11 cellular contexts compared by ENCODE assay signal in the genomic region with DNA sequence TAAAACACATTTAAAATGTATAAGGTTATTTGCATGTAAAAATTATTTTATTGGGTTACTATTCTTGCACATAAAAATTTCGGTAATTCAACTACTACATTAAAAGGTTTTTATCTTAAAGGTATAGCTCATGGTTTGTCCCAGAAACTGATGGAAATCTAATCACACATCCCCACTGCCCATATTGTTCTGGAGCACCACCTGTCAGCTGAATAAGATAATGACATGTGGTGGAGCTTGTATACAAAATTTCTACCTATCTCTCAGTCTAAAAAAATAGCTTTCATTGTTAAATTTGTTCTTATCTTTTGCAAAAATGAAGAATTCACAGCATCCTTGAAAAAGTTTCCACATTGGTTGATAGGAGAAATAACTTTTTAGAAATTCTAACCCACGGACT. TPM values are rescaled to one million over a fixed set of nuclear protein-coding genes. Genes with fewer than 3 reads are reported as not detected.
A peak's percentile ranks its signal among the peaks of the same experiment; 100 is the strongest.
DNase-seq lines count a peak whose midpoint lies in the region; ATAC-seq, FAIRE-seq and TF ChIP-seq lines count a peak whose summit lies in the region.
"Had no signal": no experiment of that assay in that cellular context is flagged by ENCODE, and none has a peak within 500 bp of the region (broad histone marks: within the 10 kb centered on the region; RNA-seq: fewer than 3 reads in every experiment).

No MANE protein-coding gene starts in this region.

- no peak overlapping the region for H2BK20ac ChIP-seq in IMR-90 (ENCODE audit: low read depth, low read length)

- H2AK5ac ChIP-seq in IMR-90 (ENCODE audit: low read depth, low read length): no peak overlapping the region

- H3K23ac ChIP-seq in IMR-90 (ENCODE audit: low read depth, low read length): no peak overlapping the region

- no peak for ATAC-seq in IMR-90 (ENCODE audit: low read depth)
- ATAC-seq in CD8-positive, alpha-beta T cell: no peak
- no peak for ATAC-seq in HG02973 (IDR thresholded peaks at IDR 0.05; ENCODE audit: unreplicated experiment)
- ATAC-seq in HG03097 (IDR thresholded peaks at IDR 0.05; ENCODE audit: low FRiP score, unreplicated experiment): no peak

- no peak overlapping the region for H3K14ac ChIP-seq in IMR-90 (replicated peaks; ENCODE audit: low read depth, low read length)

- H3K27me3 Mint-ChIP-seq in astrocyte (ENCODE audit: low read depth, unreplicated experiment) (no peaks in the 10 kb centered on the region), nephron (ENCODE audit: low read depth) (no peaks in the 10 kb centered on the region)
- no peaks in the 10 kb centered on the region for H3K27me3 Mint-ChIP-seq in CD8-positive, alpha-beta T cell (ENCODE audit: low read depth)

- H3K4me1 Mint-ChIP-seq in astrocyte (ENCODE audit: low read depth, unreplicated experiment) (no peaks in the 10 kb centered on the region), nephron (peaks cover 13% of the 10 kb centered on the region)
- no peaks in the 10 kb centered on the region for H3K4me1 Mint-ChIP-seq in CD8-positive, alpha-beta T cell (ENCODE audit: low read depth)

- TF ChIP-seq CTCF in IMR-90 (conservative IDR thresholded peaks at IDR 0.05; ENCODE audit: low read depth, low read length) (peak; percentile 15; the same call in 1 of the 2 replicates), astrocyte (IDR thresholded peaks at IDR 0.05; ENCODE audit: insufficient read depth, low read depth, low read length) (peak; percentile 8), nephron (IDR thresholded peaks at IDR 0.05; ENCODE audit: unreplicated experiment in 3 of 3) (peak; percentile 49 to 59 (median 51))
- no peak for TF ChIP-seq CTCF in CD8-positive, alpha-beta T cell (IDR thresholded peaks at IDR 0.05)

- H4K5ac ChIP-seq in IMR-90 (ENCODE audit: low read depth, low read length): no peak overlapping the region

- H2BK15ac ChIP-seq in IMR-90 (ENCODE audit: low read depth, low read length): no peak overlapping the region

- POLR2A ChIA-PET in IMR-90 (lab: Charles Lee; ENCODE audit: unreplicated experiment): no interaction called here
- POLR2A ChIA-PET in CD8-positive, alpha-beta T cell (lab: Charles Lee): no interaction called here

- no peak overlapping the region for H3K18ac ChIP-seq in IMR-90 (ENCODE audit: low read depth, low read length)

- H4K8ac ChIP-seq in IMR-90 (ENCODE audit: low read depth in 2 of 2, low read length in 2 of 2): no peak overlapping the region

- H3K4me2 ChIP-seq in IMR-90 (ENCODE audit: low read depth, low read length): no peak overlapping the region
- H3K4me2 ChIP-seq in astrocyte (ENCODE audit: low read length): no peak overlapping the region

- WGBS in IMR-90 (ENCODE audit: extremely low coverage in 2 of 2, insufficient read length in 1 of 2), 2 experiments: no CpG with 5 or more reads among the region's 2 CpGs

- no peak for TF ChIP-seq RAD21 in IMR-90 (IDR thresholded peaks at IDR 0.05; ENCODE audit: low read length)

- H3K36me3 Mint-ChIP-seq in astrocyte (ENCODE audit: low read depth, unreplicated experiment) (no peaks in the 10 kb centered on the region), nephron (ENCODE audit: low read depth) (no peaks in the 10 kb centered on the region)
- H3K36me3 Mint-ChIP-seq in CD8-positive, alpha-beta T cell: no peaks in the 10 kb centered on the region

- CTCF ChIA-PET in IMR-90 (lab: Yijun Ruan, JAX): no interaction called here
- CTCF ChIA-PET in CD8-positive, alpha-beta T cell (lab: Charles Lee): no interaction called here

- H4K20me1 ChIP-seq in IMR-90 (ENCODE audit: insufficient read depth, low read length): no peaks in the 10 kb centered on the region
- no peaks in the 10 kb centered on the region for H4K20me1 ChIP-seq in astrocyte (ENCODE audit: insufficient read depth, low read length)

- DNase-seq in EH (ENCODE audit: low read depth) (peak; percentile 6), IMR-90 (no peak), astrocyte (ENCODE audit: low read depth) (no peak), activated T-cell treated with anti-CD3 and anti-CD28 coated beads for 4 hours (no peak)
- DNase-seq in CD8-positive, alpha-beta T cell: no peak
- DNase-seq: activated CD4-positive, alpha-beta T cell treated with anti-CD3 and anti-CD28 coated beads for 4 hours; amygdala had no signal

- no peak overlapping the region for H3K56ac ChIP-seq in IMR-90 (ENCODE audit: extremely low read depth, insufficient read depth, low read length)

- H3K27me3 ChIP-seq in IMR-90 (ENCODE audit: control insufficient read depth, insufficient read depth, low read length): no peaks in the 10 kb centered on the region
- H3K27me3 ChIP-seq in astrocyte (ENCODE audit: insufficient read depth, low read length): no peaks in the 10 kb centered on the region
- H3K27me3 ChIP-seq in CD8-positive, alpha-beta T cell (ENCODE audit: insufficient read depth, low read length): no peaks in the 10 kb centered on the region

- no peak for TF ChIP-seq POLR2A in IMR-90 (IDR thresholded peaks at IDR 0.05; ENCODE audit: low read depth, low read length)

- H2BK120ac ChIP-seq in IMR-90 (ENCODE audit: low read depth, low read length): no peak overlapping the region

- H3K9me3 Mint-ChIP-seq in astrocyte (ENCODE audit: unreplicated experiment): no peaks in the 10 kb centered on the region
- no peaks in the 10 kb centered on the region for H3K9me3 Mint-ChIP-seq in nephron
- no peaks in the 10 kb centered on the region for H3K9me3 Mint-ChIP-seq in CD8-positive, alpha-beta T cell

- H2BK5ac ChIP-seq in IMR-90 (ENCODE audit: low read depth, low read length, poor library complexity, severe bottlenecking): no peak overlapping the region

- H3K27ac ChIP-seq in IMR-90 (ENCODE audit: insufficient read depth, low read length) (no peak overlapping the region), astrocyte (ENCODE audit: low read depth, low read length) (no peak overlapping the region)
- H3K27ac ChIP-seq in CD8-positive, alpha-beta T cell (ENCODE audit: low read depth, low read length): no peak overlapping the region
- H3K27ac ChIP-seq: skin epidermis had no signal

- in situ Hi-C loops in IMR-90 (cut with MboI; ENCODE audit: low sequenced_read_pairs): no loop called here

- intact Hi-C loops in IMR-90 (cut with micrococcal nuclease): no loop called here
- intact Hi-C loops in CD8-positive, alpha-beta T cell (cut with DNase I, micrococcal nuclease): no loop called here

- H3K9me3 ChIP-seq in IMR-90 (ENCODE audit: control insufficient read depth, insufficient read depth, low read length) (no peaks in the 10 kb centered on the region), astrocyte (ENCODE audit: insufficient read depth, low read depth, low read length) (no peaks in the 10 kb centered on the region)
- H3K9me3 ChIP-seq in CD8-positive, alpha-beta T cell (ENCODE audit: low read length): no peaks in the 10 kb centered on the region

- H3K4me3 Mint-ChIP-seq in astrocyte (ENCODE audit: unreplicated experiment) (no peak overlapping the region), nephron (no peak overlapping the region)
- H3K4me3 Mint-ChIP-seq in CD8-positive, alpha-beta T cell: no peak overlapping the region

- H3K79me2 ChIP-seq in astrocyte (ENCODE audit: insufficient read depth, low read length): no peaks in the 10 kb centered on the region

- H2AK9ac ChIP-seq in IMR-90 (replicated peaks; ENCODE audit: low read depth, low read length, poor library complexity): no peak overlapping the region

- H3K4ac ChIP-seq in IMR-90 (ENCODE audit: low read depth, low read length): no peak overlapping the region

- H2AFZ ChIP-seq in IMR-90 (replicated peaks; ENCODE audit: low read length, poor library complexity) (no peak overlapping the region), astrocyte (ENCODE audit: low read depth, low read length) (no peak overlapping the region)

- no peak overlapping the region for H4K91ac ChIP-seq in IMR-90 (ENCODE audit: insufficient read depth, low read depth, low read length)

- H3K79me1 ChIP-seq in IMR-90 (ENCODE audit: low read depth in 1 of 2, low read length in 2 of 2): no peaks in the 10 kb centered on the region

- no peak overlapping the region for H3K9ac ChIP-seq in IMR-90 (ENCODE audit: low read depth, low read length)
- H3K9ac ChIP-seq in astrocyte (ENCODE audit: low read length): no peak overlapping the region

- H3K27ac Mint-ChIP-seq in astrocyte (ENCODE audit: unreplicated experiment) (no peak overlapping the region), nephron (no peak overlapping the region)
- no peak overlapping the region for H3K27ac Mint-ChIP-seq in CD8-positive, alpha-beta T cell

- H3K4me3 ChIP-seq in IMR-90 (ENCODE audit: insufficient read depth, low read depth, low read length): no peak overlapping the region
- H3K4me3 ChIP-seq in astrocyte (ENCODE audit: insufficient read depth, low read depth, low read length): no peak overlapping the region
- no peak overlapping the region for H3K4me3 ChIP-seq in CD8-positive, alpha-beta T cell (ENCODE audit: low read depth, low read length)
- H3K4me3 ChIP-seq: skin epidermis had no signal

- H3K36me3 ChIP-seq in IMR-90 (ENCODE audit: control insufficient read depth, insufficient read depth, low read length) (no peaks in the 10 kb centered on the region), astrocyte (ENCODE audit: insufficient read depth, low read length) (no peaks in the 10 kb centered on the region)
- H3K36me3 ChIP-seq in CD8-positive, alpha-beta T cell (ENCODE audit: insufficient read depth, low read length): no peaks in the 10 kb centered on the region

- no peaks in the 10 kb centered on the region for H3K9me1 ChIP-seq in IMR-90 (ENCODE audit: insufficient read depth, low read length)

- no peak for FAIRE-seq in astrocyte (lab: Jason Lieb, UNC)

- H3K4me1 ChIP-seq in IMR-90 (ENCODE audit: control insufficient read depth, insufficient read depth, low read length) (no peaks in the 10 kb centered on the region), astrocyte (ENCODE audit: insufficient read depth, low read length) (no peaks in the 10 kb centered on the region)
- H3K4me1 ChIP-seq in CD8-positive, alpha-beta T cell (ENCODE audit: insufficient read depth, low read length): no peaks in the 10 kb centered on the region

- dilution Hi-C loops in IMR-90 (cut with HindIII; ENCODE audit: low sequenced_read_pairs, unreplicated experiment): no loop called here

- no TSS peak for BruUV-seq in IMR-90 (replicated peaks; lab: Mats Ljungman, UMichigan)

TF ChIP-seq in IMR-90, 13 proteins besides CTCF, POLR2A, EP300 and RAD21 (continues in another document):
- TF ChIP-seq RCOR1 (IDR thresholded peaks at IDR 0.05; ENCODE audit: insufficient replicate concordance, low read length) (no peak), BHLHE40 (IDR thresholded peaks at IDR 0.05; ENCODE audit: low read depth, low read length) (no peak), NFE2L2 (IDR thresholded peaks at IDR 0.05; ENCODE audit: low read depth, low read length) (no peak), MXI1 (IDR thresholded peaks at IDR 0.05; ENCODE audit: borderline replicate concordance, low read depth, low read length) (no peak), MAZ (IDR thresholded peaks at IDR 0.05; ENCODE audit: borderline replicate concordance, low read depth, low read length) (no peak), RFX5 (IDR thresholded peaks at IDR 0.05; ENCODE audit: low read depth, low read length) (no peak)

RNA-seq across cellular contexts. Expression of a gene that starts 18.3 kb away (rescaled TPM):
- total RNA-seq in IMR-90 (2012; rRNA removed) (not detected in 2 replicates), astrocyte (0.72 and 1.2 TPM in 2 replicates)
- not detected in 2 replicates for polyA plus RNA-seq in IMR-90 (2012; rRNA removed)
- polyA plus RNA-seq in IMR-90 (2012; cell fraction: cytosol; rRNA removed): not detected in 2 replicates
- polyA plus RNA-seq in IMR-90 (2012; cell fraction: nucleus; rRNA removed; ENCODE audit: low replicate concordance): not detected in 2 replicates
- total RNA-seq in CD8-positive, alpha-beta T cell: not detected
